In genomic region chr12:91817512-91817911, GRCh38 we compare ENCODE assay signal across 22 cellular contexts.
A peak's percentile ranks its signal among the peaks of the same experiment; 100 is the strongest.
DNase-seq lines count a peak whose midpoint lies in the region; ATAC-seq, FAIRE-seq and TF ChIP-seq lines count a peak whose summit lies in the region.
"Had no signal": no experiment of that assay in that cellular context is flagged by ENCODE, and none has a peak within 500 bp of the region (broad histone marks: within the 10 kb centered on the region; RNA-seq: fewer than 3 reads in every experiment).

No MANE protein-coding gene starts in this region.

- POLR2A ChIA-PET in A549 (lab: Yijun Ruan, JAX), result no interaction called here

- peak overlapping the region in 1 of 2 experiments; percentile 30; a peak in 1 of 6 replicates for H3K27ac ChIP-seq in A549
- no peak overlapping the region for H3K27ac ChIP-seq in left lung
- H3K27ac ChIP-seq: brain microvascular endothelial cell, lower lobe of right lung, parathyroid adenoma had no signal

- peak overlapping the region; percentile 34; the same call in 2 of the 3 replicates for H3K4me2 ChIP-seq in A549
- H3K4me2 ChIP-seq: SK-N-SH, smooth muscle cell had no signal

- peaks cover 2% of the 10 kb centered on the region for H3K4me1 Mint-ChIP-seq in activated CD4-positive, alpha-beta T cell treated with anti-CD3 and anti-CD28 coated beads, Interleukin-2, amount 10 ng/mL, durations not matched to agents 24 days and 14 days

- ATAC-seq in A549 (no peak), left lung (peak; percentile 52)

- no peaks in the 10 kb centered on the region for H3K36me3 Mint-ChIP-seq in activated CD4-positive, alpha-beta T cell treated with anti-CD3 and anti-CD28 coated beads, Interleukin-2, amount 10 ng/mL, durations not matched to agents 24 days and 14 days (ENCODE audit: low read depth)

- H3K9me3 Mint-ChIP-seq in activated CD4-positive, alpha-beta T cell treated with anti-CD3 and anti-CD28 coated beads, Interleukin-2, amount 10 ng/mL, durations not matched to agents 24 days and 14 days, result peaks cover 4% of the 10 kb centered on the region

- no peak for TF ChIP-seq CTCF in A549 (IDR thresholded peaks at IDR 0.05)
- TF ChIP-seq CTCF in left lung (IDR thresholded peaks at IDR 0.05), result no peak

- intact Hi-C loops in left lung (cut with DNase I), result no loop called here
- intact Hi-C loops in activated CD4-positive, alpha-beta T cell treated with anti-CD3 and anti-CD28 coated beads, Interleukin-2, amount 10 ng/mL, durations not matched to agents 24 days and 14 days (cut with micrococcal nuclease), result loop anchor here (10.0 kb wide), 1 partner anchor 57 kb away; no protein-coding TSS in a partner anchor

- no peaks in the 10 kb centered on the region for H3K9me3 ChIP-seq in A549
- peaks cover 0 to 3% of the 10 kb centered on the region in 2 donors for H3K9me3 ChIP-seq in left lung
- H3K9me3 ChIP-seq: lower lobe of right lung, SK-N-SH had no signal

- no peak overlapping the region for H3K4me3 Mint-ChIP-seq in activated CD4-positive, alpha-beta T cell treated with anti-CD3 and anti-CD28 coated beads, Interleukin-2, amount 10 ng/mL, durations not matched to agents 24 days and 14 days
- H3K4me3 Mint-ChIP-seq: activated B cell treated with CpG ODN at 0.5 μM for 24 hours; activated naive CD4-positive, alpha-beta T cell treated with anti-CD3 and anti-CD28 coated beads, Interleukin-2, amount 50 U/mL, for 24 hours; T-helper 2 cell treated with Interferon-gamma antibody and Interleukin-4, amounts not matched to agents 5 μg/mL and 100 μg/mL, for 36 hours had no signal

- no peaks in the 10 kb centered on the region for H3K36me3 ChIP-seq in left lung
- H3K36me3 ChIP-seq: brain microvascular endothelial cell, lower lobe of right lung had no signal

- H3K4me1 ChIP-seq in A549 (peaks cover 14% of the 10 kb centered on the region; the same call in 2 of the 3 replicates), left lung (no peaks in the 10 kb centered on the region)
- H3K4me1 ChIP-seq: lower lobe of right lung had no signal

- H3K27me3 Mint-ChIP-seq in activated CD4-positive, alpha-beta T cell treated with anti-CD3 and anti-CD28 coated beads, Interleukin-2, amount 10 ng/mL, durations not matched to agents 24 days and 14 days, result no peaks in the 10 kb centered on the region
- H3K27me3 Mint-ChIP-seq: activated B cell treated with CpG ODN at 0.5 μM for 24 hours; activated naive CD4-positive, alpha-beta T cell treated with anti-CD3 and anti-CD28 coated beads, Interleukin-2, amount 50 U/mL, for 24 hours; CD4-positive, CD25-positive, alpha-beta regulatory T cell had no signal

- WGBS in A549 (ENCODE audit: missing lambda C conversion rate), result 11% methylated on average over 2 of the region's 2 CpGs

- no peak for TF ChIP-seq POLR2A in A549 (IDR thresholded peaks at IDR 0.05; ENCODE audit: low read length)

- no peak for TF ChIP-seq RAD21 in A549 (conservative IDR thresholded peaks at IDR 0.05 in 1 of 2, IDR thresholded peaks at IDR 0.05 in 1 of 2)

- CTCF ChIA-PET in A549 (lab: Yijun Ruan, JAX), result interaction anchor here (1.5 kb wide), 1 partner anchor 435 kb away, joined by 5 read pairs; no protein-coding TSS in a partner anchor

- H3K4me3 ChIP-seq in A549 (no peak overlapping the region), left lung (no peak overlapping the region)
- H3K4me3 ChIP-seq: lower lobe of right lung, smooth muscle cell had no signal

- no peak overlapping the region for H3K27ac Mint-ChIP-seq in activated CD4-positive, alpha-beta T cell treated with anti-CD3 and anti-CD28 coated beads, Interleukin-2, amount 10 ng/mL, durations not matched to agents 24 days and 14 days
- H3K27ac Mint-ChIP-seq: activated B cell treated with CpG ODN at 0.5 μM for 24 hours; activated naive CD4-positive, alpha-beta T cell treated with anti-CD3 and anti-CD28 coated beads, Interleukin-2, amount 50 U/mL, for 24 hours; CD4-positive, CD25-positive, alpha-beta regulatory T cell; T-helper 2 cell treated with Interferon-gamma antibody and Interleukin-4, amounts not matched to agents 5 μg/mL and 100 μg/mL, for 36 hours had no signal

- no peak for FAIRE-seq in A549 (lab: Jason Lieb, UNC)

- TF ChIP-seq EP300 in A549 (IDR thresholded peaks at IDR 0.05), result no peak

- DNase-seq in A549 (ENCODE audit: low read depth in 1 of 2, low spot score in 1 of 2), result no peak
- peak; percentile 36 for DNase-seq in NCI-H2196 (lab: John Stamatoyannopoulos, UW; ENCODE audit: unreplicated experiment)
- peak; percentile 7 to 17 for DNase-seq in dermis microvascular lymphatic vessel endothelial cell (ENCODE audit: low read depth in 2 of 2)
- DNase-seq in left lung, result no peak
- no peak for DNase-seq in AG20443 (ENCODE audit: low spot score)
- DNase-seq in NCI-H345 treated with DMSO at 0.1 percent for 48 hours (lab: John Stamatoyannopoulos, UW; ENCODE audit: unreplicated experiment), result no peak
- no peak for DNase-seq in activated CD4-positive, alpha-beta T cell treated with anti-CD3 and anti-CD28 coated beads, Interleukin-2, amount 10 ng/mL, durations not matched to agents 24 days and 14 days
- no peak for DNase-seq in HCEC 1CT
- DNase-seq: activated B cell treated with CpG ODN at 0.5 μM for 24 hours; activated CD8-positive, alpha-beta memory T cell treated with anti-CD3 and anti-CD28 coated beads for 24 hours; activated T-cell treated with anti-CD3 and anti-CD28 coated beads, Interleukin-2, amount 50 U/mL, for 48 hours; brain microvascular endothelial cell; CD4-positive, CD25-positive, alpha-beta regulatory T cell; DMS79; lower lobe of right lung; NCI-H2171 treated with DMSO at 0.1 percent for 48 hours; SK-N-SH; stimulated activated CD4-positive, alpha-beta T cell treated with anti-CD3 and anti-CD28 coated beads, Interleukin-4, amount 100 ng/mL, for 24 hours had no signal

- H3K27me3 ChIP-seq in left lung, result no peaks in the 10 kb centered on the region
- H3K27me3 ChIP-seq: brain microvascular endothelial cell had no signal

TF ChIP-seq in A549, 52 proteins besides CTCF, POLR2A, EP300 and RAD21:
- TF ChIP-seq FOSB (CRISPR knock-in tag; IDR thresholded peaks at IDR 0.05), result no peak
- no peak for TF ChIP-seq ZFP36 (IDR thresholded peaks at IDR 0.05; ENCODE audit: borderline replicate concordance, partially characterized antibody)
- TF ChIP-seq HES2 (IDR thresholded peaks at IDR 0.05), result no peak
- no peak for TF ChIP-seq BHLHE40 (IDR thresholded peaks at IDR 0.05; ENCODE audit: low read depth, low read length)
- no peak for TF ChIP-seq CBX8 (IDR thresholded peaks at IDR 0.05)
- TF ChIP-seq, protein P1, sequence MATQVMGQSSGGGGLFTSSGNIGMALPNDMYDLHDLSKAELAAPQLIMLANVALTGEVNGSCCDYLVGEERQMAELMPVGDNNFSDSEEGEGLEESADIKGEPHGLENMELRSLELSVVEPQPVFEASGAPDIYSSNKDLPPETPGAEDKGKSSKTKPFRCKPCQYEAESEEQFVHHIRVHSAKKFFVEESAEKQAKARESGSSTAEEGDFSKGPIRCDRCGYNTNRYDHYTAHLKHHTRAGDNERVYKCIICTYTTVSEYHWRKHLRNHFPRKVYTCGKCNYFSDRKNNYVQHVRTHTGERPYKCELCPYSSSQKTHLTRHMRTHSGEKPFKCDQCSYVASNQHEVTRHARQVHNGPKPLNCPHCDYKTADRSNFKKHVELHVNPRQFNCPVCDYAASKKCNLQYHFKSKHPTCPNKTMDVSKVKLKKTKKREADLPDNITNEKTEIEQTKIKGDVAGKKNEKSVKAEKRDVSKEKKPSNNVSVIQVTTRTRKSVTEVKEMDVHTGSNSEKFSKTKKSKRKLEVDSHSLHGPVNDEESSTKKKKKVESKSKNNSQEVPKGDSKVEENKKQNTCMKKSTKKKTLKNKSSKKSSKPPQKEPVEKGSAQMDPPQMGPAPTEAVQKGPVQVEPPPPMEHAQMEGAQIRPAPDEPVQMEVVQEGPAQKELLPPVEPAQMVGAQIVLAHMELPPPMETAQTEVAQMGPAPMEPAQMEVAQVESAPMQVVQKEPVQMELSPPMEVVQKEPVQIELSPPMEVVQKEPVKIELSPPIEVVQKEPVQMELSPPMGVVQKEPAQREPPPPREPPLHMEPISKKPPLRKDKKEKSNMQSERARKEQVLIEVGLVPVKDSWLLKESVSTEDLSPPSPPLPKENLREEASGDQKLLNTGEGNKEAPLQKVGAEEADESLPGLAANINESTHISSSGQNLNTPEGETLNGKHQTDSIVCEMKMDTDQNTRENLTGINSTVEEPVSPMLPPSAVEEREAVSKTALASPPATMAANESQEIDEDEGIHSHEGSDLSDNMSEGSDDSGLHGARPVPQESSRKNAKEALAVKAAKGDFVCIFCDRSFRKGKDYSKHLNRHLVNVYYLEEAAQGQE (IDR thresholded peaks at IDR 0.05), result no peak
- TF ChIP-seq, protein P2, sequence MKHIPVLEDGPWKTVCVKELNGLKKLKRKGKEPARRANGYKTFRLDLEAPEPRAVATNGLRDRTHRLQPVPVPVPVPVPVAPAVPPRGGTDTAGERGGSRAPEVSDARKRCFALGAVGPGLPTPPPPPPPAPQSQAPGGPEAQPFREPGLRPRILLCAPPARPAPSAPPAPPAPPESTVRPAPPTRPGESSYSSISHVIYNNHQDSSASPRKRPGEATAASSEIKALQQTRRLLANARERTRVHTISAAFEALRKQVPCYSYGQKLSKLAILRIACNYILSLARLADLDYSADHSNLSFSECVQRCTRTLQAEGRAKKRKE (CRISPR knock-in tag; IDR thresholded peaks at IDR 0.05; ENCODE audit: low read depth), result no peak
- no peak for TF ChIP-seq NR3C1 (IDR thresholded peaks at IDR 0.05)
- TF ChIP-seq SREBF2 (IDR thresholded peaks at IDR 0.05), result no peak
- no peak for TF ChIP-seq FOSL2 (IDR thresholded peaks at IDR 0.05)
- no peak for TF ChIP-seq FOSL2 (CRISPR knock-in tag; IDR thresholded peaks at IDR 0.05)
- no peak for TF ChIP-seq TP53 (CRISPR knock-in tag; IDR thresholded peaks at IDR 0.05)
- TF ChIP-seq KDM5A (IDR thresholded peaks at IDR 0.05), result no peak
- no peak for TF ChIP-seq EHF (CRISPR knock-in tag; IDR thresholded peaks at IDR 0.05)

Comparison
In these comparisons a context has a peak if more than half of its experiments do, and no peak if none do; other contexts are left out.
1. DNase-seq: peak in NCI-H2196 (single experiment) and dermis microvascular lymphatic vessel endothelial cell (2 of 2); none in A549 (0 of 2), left lung (0 of 2), AG20443 (single experiment), NCI-H345 treated with DMSO at 0.1 percent for 48 hours (single experiment), activated CD4-positive, alpha-beta T cell treated with anti-CD3 and anti-CD28 coated beads, Interleukin-2, amount 10 ng/mL, durations not matched to agents 24 days and 14 days (single experiment) and HCEC 1CT (single experiment).